ENCODE assay signal across 8 cellular contexts in genomic region chr1:33126411-33127000, GRCh38. TPM values are rescaled to one million over a fixed set of nuclear protein-coding genes. Genes with fewer than 3 reads are reported as not detected.
DNase-seq lines count a peak whose midpoint lies in the region; ATAC-seq, FAIRE-seq and TF ChIP-seq lines count a peak whose summit lies in the region.

No MANE protein-coding gene starts in this region.

- H3K4me3 ChIP-seq in HUES64 (ENCODE audit: low read length) (peak overlapping the region; percentile 80), muscle layer of colon (ENCODE audit: low read depth in 1 of 2, low read length in 2 of 2) (peak overlapping the region; percentile 67 to 96)

- H3K27me3 ChIP-seq in HUES64 (ENCODE audit: insufficient read depth, low read length) (no peaks in the 10 kb centered on the region; the same call in 1 of the 2 replicates), muscle layer of colon (ENCODE audit: control insufficient read depth in 1 of 2, insufficient read depth in 2 of 2, low read length in 2 of 2) (no peaks in the 10 kb centered on the region)

- H3K4me1 ChIP-seq in HUES64 (ENCODE audit: insufficient read depth, low read length): 0 out of 2 replicates have a peak, but pooled peaks cover 7% of the 10 kb centered on the region
- H3K4me1 ChIP-seq in muscle layer of colon (ENCODE audit: insufficient read depth, low read length): peaks cover 20% of the 10 kb centered on the region

- TF ChIP-seq CTCF in 22Rv1 (IDR thresholded peaks at IDR 0.05): no peak
- TF ChIP-seq CTCF in D721Med (IDR thresholded peaks at IDR 0.05; ENCODE audit: insufficient read depth, missing control alignments): no peak

- H3K9me3 ChIP-seq in HUES64 (ENCODE audit: insufficient read depth, low read depth, low read length) (no peaks in the 10 kb centered on the region), muscle layer of colon (ENCODE audit: low read length) (no peaks in the 10 kb centered on the region)

- H3K9ac ChIP-seq in HUES64 (ENCODE audit: low read depth, low read length): peak overlapping the region; percentile 79
- H3K9ac ChIP-seq in muscle layer of colon (ENCODE audit: low read length): peak overlapping the region; percentile 86

- ATAC-seq in HG03108 (IDR thresholded peaks at IDR 0.05; ENCODE audit: unreplicated experiment) (no peak), GM18870 (IDR thresholded peaks at IDR 0.05; ENCODE audit: unreplicated experiment) (no peak)

- DNase-seq in caudate nucleus (lab: John Stamatoyannopoulos, UW) (no peak), D721Med (ENCODE audit: insufficient read length, low spot score) (no peak), NAMALWA (ENCODE audit: low spot score) (no peak)

- 87% methylated on average over 9 of the region's 9 CpGs for WGBS in HUES64

- FAIRE-seq in D721Med (lab: Jason Lieb, UNC): no peak

- H3K27ac ChIP-seq in 22Rv1 (peak overlapping the region; percentile 73), HUES64 (ENCODE audit: low read depth, low read length) (peak overlapping the region; percentile 71; the same call in 1 of the 2 replicates), caudate nucleus (ENCODE audit: low read depth, low read length) (peak overlapping the region; percentile 97), muscle layer of colon (ENCODE audit: low read depth, low read length) (peak overlapping the region; percentile 79)

- H3K36me3 ChIP-seq in HUES64 (ENCODE audit: insufficient read depth, low read length) (no peaks in the 10 kb centered on the region), muscle layer of colon (ENCODE audit: insufficient read depth, low read length) (no peaks in the 10 kb centered on the region)

RNA-seq across cellular contexts. Expression of gene AZIN2, which starts 45.6 kb away (rescaled TPM):
- 1.00 TPM for polyA plus RNA-seq in HUES64 (2013, experiment 1 of 2)
- polyA plus RNA-seq in HUES64 (2013, experiment 2 of 2): 1.1 TPM

RNA-seq across cellular contexts. Expression of gene TRIM62, which starts 55.3 kb away (rescaled TPM):
- polyA plus RNA-seq in HUES64 (2013, experiment 1 of 2): 6.1 TPM
- polyA plus RNA-seq in HUES64 (2013, experiment 2 of 2): 11.2 TPM
